In genomic region chr1:58197811-58198210, GRCh38 we compare ENCODE assay signal across 1 cellular context.
"Had no signal": no experiment of that assay in that cellular context is flagged by ENCODE, and none has a peak within 500 bp of the region (broad histone marks: within the 10 kb centered on the region; RNA-seq: fewer than 3 reads in every experiment).

No MANE protein-coding gene starts in this region.

- ATAC-seq: GM12878 had no signal

- H3K4me3 ChIP-seq: GM12878 had no signal
